ENCODE assay signal across 9 cellular contexts in genomic region chr15:85704021-85704420, GRCh38.
DNase-seq lines count a peak whose midpoint lies in the region; ATAC-seq and TF ChIP-seq lines count a peak whose summit lies in the region.
"Had no signal": no experiment of that assay in that cellular context is flagged by ENCODE, and none has a peak within 500 bp of the region (broad histone marks: within the 10 kb centered on the region; RNA-seq: fewer than 3 reads in every experiment).

No MANE protein-coding gene starts in this region.

- H3K79me2 ChIP-seq in DOHH2 (ENCODE audit: control insufficient read depth, low read length) (peaks cover 83% of the 10 kb centered on the region), OCI-LY3 (ENCODE audit: low read length) (peaks cover 48% of the 10 kb centered on the region)

- H3K27me3 ChIP-seq in DOHH2 (ENCODE audit: control insufficient read depth, low read length) (no peaks in the 10 kb centered on the region), OCI-LY3 (ENCODE audit: low read depth, low read length) (no peaks in the 10 kb centered on the region), gastrocnemius medialis (no peaks in the 10 kb centered on the region), aorta (ENCODE audit: control insufficient read depth in 1 of 2, insufficient read depth in 2 of 2, low read length in 1 of 2) (no peaks in the 10 kb centered on the region)

- H3K9me3 ChIP-seq in DOHH2 (ENCODE audit: control insufficient read depth, insufficient read depth, low read length) (no peaks in the 10 kb centered on the region), OCI-LY3 (ENCODE audit: insufficient read depth, low read length) (no peaks in the 10 kb centered on the region), gastrocnemius medialis (no peaks in the 10 kb centered on the region), aorta (ENCODE audit: control insufficient read depth, low read length) (no peaks in the 10 kb centered on the region)

- WGBS in aorta, 2 donors: 7 to 8% methylated on average over 3 of the region's 3 CpGs

- no peaks in the 10 kb centered on the region for H3K9me2 ChIP-seq in DOHH2 (replicated peaks; ENCODE audit: control insufficient read depth, low read length)

- peaks cover 68% of the 10 kb centered on the region for H3K36me3 ChIP-seq in DOHH2 (ENCODE audit: control insufficient read depth, low read length)
- H3K36me3 ChIP-seq in OCI-LY3 (replicated peaks; ENCODE audit: low read depth, low read length): peaks cover 9% of the 10 kb centered on the region
- H3K36me3 ChIP-seq in gastrocnemius medialis: peaks cover 0 to under 1% of the 10 kb centered on the region in 2 donors
- no peaks in the 10 kb centered on the region for H3K36me3 ChIP-seq in aorta (ENCODE audit: control insufficient read depth in 1 of 2, insufficient read depth in 2 of 2, low read length in 1 of 2)

- no peak for TF ChIP-seq POLR2A in gastrocnemius medialis (IDR thresholded peaks at IDR 0.05)

- intact Hi-C loops in gastrocnemius medialis (cut with DNase I; ENCODE audit: low total_unique reads): no loop called here
- intact Hi-C loops in aorta (cut with DNase I): loop anchor here in 1 of 2 donors (10.0 kb wide), 2 partner anchors 79 to 199 kb away; no protein-coding TSS in a partner anchor

- H3K27ac ChIP-seq in DOHH2 (ENCODE audit: low read depth, low read length) (peak overlapping the region; percentile 60), OCI-LY3 (ENCODE audit: low read length) (peak overlapping the region; percentile 36), gastrocnemius medialis (peak overlapping the region; percentile 82 to 86 (median 84)), aorta (ENCODE audit: low read depth in 1 of 2, low read length in 2 of 2) (peak overlapping the region in 1 of 2 donors; percentile 44)

- no peak overlapping the region for H2AFZ ChIP-seq in OCI-LY3 (ENCODE audit: low read depth, low read length)

- H3K4me2 ChIP-seq in DOHH2 (ENCODE audit: low read length) (peak overlapping the region; percentile 60), OCI-LY3 (ENCODE audit: low read length) (peak overlapping the region; percentile 39)

- ATAC-seq in gastrocnemius medialis: no peak
- no peak for ATAC-seq in GM21515 (IDR thresholded peaks at IDR 0.05; ENCODE audit: unreplicated experiment)
- no peak for ATAC-seq in aorta (ENCODE audit: low FRiP score)
- no peak for ATAC-seq in HG02763 (IDR thresholded peaks at IDR 0.05; ENCODE audit: unreplicated experiment)
- ATAC-seq: HCT116 had no signal

- H3K4me3 ChIP-seq in DOHH2 (ENCODE audit: low read length) (peak overlapping the region; percentile 23), OCI-LY3 (ENCODE audit: low read length) (no peak overlapping the region), gastrocnemius medialis (peak overlapping the region in 1 of 4 donors; percentile 7), aorta (ENCODE audit: low read length in 2 of 2) (no peak overlapping the region)

- H3F3A ChIP-seq in DOHH2 (ENCODE audit: control insufficient read depth, insufficient read depth): peaks cover 59% of the 10 kb centered on the region

- H3K9ac ChIP-seq in OCI-LY3 (ENCODE audit: low read length): peak overlapping the region; percentile 37

- in situ Hi-C loops in gastrocnemius medialis (cut with MboI; ENCODE audit: low sequenced_read_pairs in 4 of 4): loop anchor here in 3 of 4 donors (10.0 to 25.0 kb wide), 3 partner anchors 89 to 217 kb away; no protein-coding TSS in a partner anchor

- H4K20me1 ChIP-seq in DOHH2 (ENCODE audit: control insufficient read depth, insufficient read depth, low read depth, low read length) (no peaks in the 10 kb centered on the region), OCI-LY3 (ENCODE audit: insufficient read depth, low read length) (no peaks in the 10 kb centered on the region)

- H3K4me1 ChIP-seq in DOHH2 (ENCODE audit: control insufficient read depth, low read length): peaks cover 97% of the 10 kb centered on the region
- peaks cover 89% of the 10 kb centered on the region for H3K4me1 ChIP-seq in OCI-LY3 (ENCODE audit: low read length)
- H3K4me1 ChIP-seq in gastrocnemius medialis: peaks cover 72 to 73% of the 10 kb centered on the region in 2 donors
- H3K4me1 ChIP-seq in aorta (ENCODE audit: control insufficient read depth in 1 of 2, insufficient read depth in 2 of 2, low read length in 2 of 2): peaks cover 5 to 25% of the 10 kb centered on the region in 2 donors

- peak; percentile 21 for DNase-seq in effector CD4-positive, alpha-beta T cell
- DNase-seq in gastrocnemius medialis (no peak), putamen (ENCODE audit: low spot score) (no peak), aorta (no peak)

- TF ChIP-seq CTCF in DOHH2 (IDR thresholded peaks at IDR 0.05; ENCODE audit: low read depth, low read length, poor library complexity, severe bottlenecking): no peak
- TF ChIP-seq CTCF in OCI-LY3 (IDR thresholded peaks at IDR 0.05; ENCODE audit: low read depth, low read length): no peak
- TF ChIP-seq CTCF in gastrocnemius medialis (IDR thresholded peaks at IDR 0.05 in 4 of 5, conservative IDR thresholded peaks at IDR 0.05 in 1 of 5): no peak
